Comparison of ENCODE assay signal across 8 cellular contexts in the genomic region with DNA sequence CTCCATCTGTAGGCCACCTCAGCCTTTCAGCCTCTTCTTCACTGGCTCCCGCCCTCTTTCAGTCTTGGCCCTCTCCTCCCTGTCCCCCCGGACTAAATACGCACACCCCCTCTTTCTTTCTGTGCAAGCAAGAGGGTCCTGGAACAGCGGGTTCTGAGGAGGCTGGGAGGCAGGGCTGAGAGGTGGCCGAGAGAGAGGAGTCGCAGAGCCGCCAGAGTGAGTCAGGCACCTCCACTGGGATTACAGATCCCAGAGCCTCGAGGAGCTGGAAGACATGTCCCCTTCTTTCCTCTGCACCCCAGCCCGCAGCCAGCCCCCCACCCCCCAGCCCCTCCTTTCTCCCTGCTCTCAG. TPM values are rescaled to one million over a fixed set of nuclear protein-coding genes. Genes with fewer than 3 reads are reported as not detected.
A peak's percentile ranks its signal among the peaks of the same experiment; 100 is the strongest.
DNase-seq lines count a peak whose midpoint lies in the region; ATAC-seq, FAIRE-seq and TF ChIP-seq lines count a peak whose summit lies in the region.

A gene (plus strand): TSS at position 1 of the 352 bp plus-strand sequence. CDS start 444 bp downstream, outside the sequence.

- ATAC-seq in pancreas = no peak
- no peak for ATAC-seq in HG03139 (IDR thresholded peaks at IDR 0.05; ENCODE audit: unreplicated experiment)

- TF ChIP-seq CTCF in GM12864 (IDR thresholded peaks at IDR 0.05; ENCODE audit: low read depth, low read length, missing control alignments) (no peak), fibroblast of mammary gland (conservative IDR thresholded peaks at IDR 0.05; ENCODE audit: control insufficient read depth, insufficient read depth, low read depth, low read length) (no peak), pancreas (IDR thresholded peaks at IDR 0.05) (no peak)

- H3K4me3 ChIP-seq in GM12864 (ENCODE audit: low read depth, low read length) = peak within 1 kb of the TSS; percentile 58
- H3K4me3 ChIP-seq in SJCRH30 = peak within 1 kb of the TSS; percentile 95
- peak within 1 kb of the TSS; percentile 74 for H3K4me3 ChIP-seq in fibroblast of mammary gland (ENCODE audit: control insufficient read depth, low read depth, low read length)
- peak within 1 kb of the TSS; percentile 49 to 77 (median 75) for H3K4me3 ChIP-seq in pancreas

- H3K4me1 ChIP-seq in SJCRH30 = peaks cover 14% of the 10 kb centered on the region
- H3K4me1 ChIP-seq in pancreas = peaks cover 0 to 5% (median 4%) of the 10 kb centered on the region in 3 donors

- no peak for FAIRE-seq in pancreas (lab: Jason Lieb, UNC)

- H3K9me3 ChIP-seq in SJCRH30 (replicated peaks) = no peaks in the 10 kb centered on the region
- no peaks in the 10 kb centered on the region for H3K9me3 ChIP-seq in pancreas

- no peak for DNase-seq in GM12864 (ENCODE audit: low read depth)
- peak; percentile 33 to 46 for DNase-seq in SJCRH30
- no peak for DNase-seq in fibroblast of mammary gland (ENCODE audit: low read depth)
- no peak for DNase-seq in pancreas
- no peak for DNase-seq in NCI-H774 (lab: John Stamatoyannopoulos, UW)
- DNase-seq in NCI-H1436 treated with DMSO at 0.1 percent for 48 hours (lab: John Stamatoyannopoulos, UW) = no peak
- DNase-seq in MV-4-11 (lab: John Stamatoyannopoulos, UW) = no peak

- no peaks in the 10 kb centered on the region for H3K27me3 ChIP-seq in SJCRH30
- H3K27me3 ChIP-seq in pancreas = no peaks in the 10 kb centered on the region

- H3K27ac ChIP-seq in SJCRH30 (no peak within 1 kb of the TSS), pancreas (no peak within 1 kb of the TSS)

- H3K36me3 ChIP-seq in SJCRH30 (peaks cover 3% of the 10 kb centered on the region; the same call in 1 of the 2 replicates), pancreas (no peaks in the 10 kb centered on the region)

- intact Hi-C loops in pancreas (cut with DNase I) = no loop called here

- WGBS in pancreas, 2 donors = 18 to 28% methylated on average over 7 to 9 of the region's 9 CpGs

RNA-seq across cellular contexts. Expression of the gene that starts here (rescaled TPM):
- total RNA-seq in SJCRH30 (2014; rRNA removed; shearing (Covaris generic)) = 11.8 and 16.5 TPM in 2 replicates
- 1 to 10 TPM in 2 of 6 donors, under 1 TPM in 4; 0.66 to 2.4 (median 0.88) TPM for total RNA-seq in pancreas
- 1 to 10 TPM; 1.7 to 2.9 TPM for polyA plus RNA-seq in pancreas

Comparison
In these comparisons a context has a peak if more than half of its experiments do, and no peak if none do; other contexts are left out.
1. DNase-seq: peak in SJCRH30 (2 of 2); none in GM12864 (single experiment), fibroblast of mammary gland (single experiment), pancreas (0 of 6), NCI-H774 (single experiment), NCI-H1436 treated with DMSO at 0.1 percent for 48 hours (single experiment) and MV-4-11 (single experiment).
2. Peak in every context shown above with its lines, with median percentiles within 50 percentile points of each other: H3K4me3 ChIP-seq.